In the genomic region with DNA sequence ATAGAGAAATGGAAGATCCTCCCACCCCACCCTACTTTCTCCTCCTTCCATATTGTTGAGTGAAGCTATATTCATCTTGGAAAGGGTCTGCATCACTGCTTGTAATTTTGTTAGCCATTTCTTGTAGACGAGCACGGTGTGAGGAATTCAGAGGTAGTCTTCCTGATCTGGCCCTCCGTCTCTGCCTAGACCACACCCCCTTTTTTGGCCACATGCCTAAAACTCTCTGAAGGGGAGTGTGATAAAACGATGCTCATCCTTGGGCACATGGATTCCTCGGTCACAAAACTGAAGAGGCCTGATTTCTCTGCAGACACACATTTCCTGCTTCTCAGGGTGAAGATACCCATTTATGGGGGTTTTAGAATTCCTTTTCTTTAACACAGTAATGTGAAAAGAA, we compare ENCODE assay signal across 18 cellular contexts.
DNase-seq lines count a peak whose midpoint lies in the region; ATAC-seq and TF ChIP-seq lines count a peak whose summit lies in the region.
"Had no signal": no experiment of that assay in that cellular context is flagged by ENCODE, and none has a peak within 500 bp of the region (broad histone marks: within the 10 kb centered on the region; RNA-seq: fewer than 3 reads in every experiment).

No MANE protein-coding gene starts in this region.

- peak; percentile 48 for DNase-seq in BE2C
- DNase-seq in activated naive CD8-positive, alpha-beta T cell treated with anti-CD3 and anti-CD28 coated beads for 36 hours, result no peak
- no peak for DNase-seq in HEK293T (ENCODE audit: extremely low spot score)
- DNase-seq in activated T-helper 2 cell treated with anti-CD3 and anti-CD28 coated beads, Interferon-gamma antibody, Interleukin-2, Interleukin-4, amounts not matched to agents 10 μg/mL and 5 μg/mL and 100 μg/mL, durations not matched to agents 14 hours and 24 hours and 36 hours (ENCODE audit: low spot score), result no peak
- DNase-seq: Caco-2; CD4-positive, CD25-positive, alpha-beta regulatory T cell; DMS53; HCEC 1CT; MV-4-11; NCI-H1417; NCI-H187 treated with DMSO at 0.1 percent for 48 hours; NCI-H2171 treated with DMSO at 0.1 percent for 48 hours; PC-3; SW 1271 had no signal

- H3K4me3 Mint-ChIP-seq in IgD-negative memory B cell (peak overlapping the region in 3 of 4 donors; percentile 9 to 50 (median 21)), brain (peak overlapping the region; percentile 88 to 99 (median 93)), nephron (peak overlapping the region; percentile 20 to 78 (median 56))
- no peak overlapping the region for H3K4me3 Mint-ChIP-seq in activated naive CD8-positive, alpha-beta T cell treated with anti-CD3 and anti-CD28 coated beads for 36 hours
- H3K4me3 Mint-ChIP-seq in activated T-helper 2 cell treated with anti-CD3 and anti-CD28 coated beads, Interferon-gamma antibody, Interleukin-2, Interleukin-4, amounts not matched to agents 10 μg/mL and 5 μg/mL and 100 μg/mL, durations not matched to agents 14 hours and 24 hours and 36 hours (ENCODE audit: low read depth), result no peak overlapping the region
- H3K4me3 Mint-ChIP-seq: CD4-positive, CD25-positive, alpha-beta regulatory T cell had no signal

- intact Hi-C loops in activated T-helper 2 cell treated with anti-CD3 and anti-CD28 coated beads, Interferon-gamma antibody, Interleukin-2, Interleukin-4, amounts not matched to agents 10 μg/mL and 5 μg/mL and 100 μg/mL, durations not matched to agents 14 hours and 24 hours and 36 hours (cut with micrococcal nuclease), result loop anchor here (2.0 kb wide), 1 partner anchor 183 kb away; the partner anchor contains the start of genes LARP7 and ZGRF1

- H3K36me3 Mint-ChIP-seq in IgD-negative memory B cell, result no peaks in the 10 kb centered on the region
- peaks cover 31% of the 10 kb centered on the region for H3K36me3 Mint-ChIP-seq in brain
- H3K36me3 Mint-ChIP-seq in nephron (ENCODE audit: low read depth), result no peaks in the 10 kb centered on the region
- H3K36me3 Mint-ChIP-seq in activated naive CD8-positive, alpha-beta T cell treated with anti-CD3 and anti-CD28 coated beads for 36 hours, result no peaks in the 10 kb centered on the region
- H3K36me3 Mint-ChIP-seq in activated T-helper 2 cell treated with anti-CD3 and anti-CD28 coated beads, Interferon-gamma antibody, Interleukin-2, Interleukin-4, amounts not matched to agents 10 μg/mL and 5 μg/mL and 100 μg/mL, durations not matched to agents 14 hours and 24 hours and 36 hours (ENCODE audit: low read depth), result no peaks in the 10 kb centered on the region
- H3K36me3 Mint-ChIP-seq: CD4-positive, CD25-positive, alpha-beta regulatory T cell had no signal

- no peaks in the 10 kb centered on the region for H3K9me3 ChIP-seq in BE2C
- H3K9me3 ChIP-seq: Caco-2 had no signal

- no peaks in the 10 kb centered on the region for H3K27me3 ChIP-seq in BE2C

- TF ChIP-seq CTCF in BE2C (IDR thresholded peaks at IDR 0.05; ENCODE audit: low read depth, low read length) (no peak), brain (conservative IDR thresholded peaks at IDR 0.05) (no peak), nephron (IDR thresholded peaks at IDR 0.05; ENCODE audit: unreplicated experiment in 3 of 3) (no peak)

- POLR2A ChIA-PET in HEK293T (lab: Yijun Ruan, JAX), result no interaction called here

- H3K4me1 Mint-ChIP-seq in IgD-negative memory B cell, result peaks cover 0 to 11% (median 4%) of the 10 kb centered on the region in 3 donors
- H3K4me1 Mint-ChIP-seq in brain, result peaks cover 59% of the 10 kb centered on the region
- H3K4me1 Mint-ChIP-seq in nephron, result peaks cover 41% of the 10 kb centered on the region
- H3K4me1 Mint-ChIP-seq in activated naive CD8-positive, alpha-beta T cell treated with anti-CD3 and anti-CD28 coated beads for 36 hours, result peaks cover 15% of the 10 kb centered on the region
- peaks cover 16% of the 10 kb centered on the region for H3K4me1 Mint-ChIP-seq in activated T-helper 2 cell treated with anti-CD3 and anti-CD28 coated beads, Interferon-gamma antibody, Interleukin-2, Interleukin-4, amounts not matched to agents 10 μg/mL and 5 μg/mL and 100 μg/mL, durations not matched to agents 14 hours and 24 hours and 36 hours (ENCODE audit: low read depth)

- H3K9me3 Mint-ChIP-seq in IgD-negative memory B cell, result no peaks in the 10 kb centered on the region
- H3K9me3 Mint-ChIP-seq in brain, result peaks cover 0 to 9% (median 8%) of the 10 kb centered on the region in 5 experiments
- no peaks in the 10 kb centered on the region for H3K9me3 Mint-ChIP-seq in nephron
- no peaks in the 10 kb centered on the region for H3K9me3 Mint-ChIP-seq in activated naive CD8-positive, alpha-beta T cell treated with anti-CD3 and anti-CD28 coated beads for 36 hours
- no peaks in the 10 kb centered on the region for H3K9me3 Mint-ChIP-seq in activated T-helper 2 cell treated with anti-CD3 and anti-CD28 coated beads, Interferon-gamma antibody, Interleukin-2, Interleukin-4, amounts not matched to agents 10 μg/mL and 5 μg/mL and 100 μg/mL, durations not matched to agents 14 hours and 24 hours and 36 hours

- no peak for ATAC-seq in GM19452 (IDR thresholded peaks at IDR 0.05; ENCODE audit: unreplicated experiment)
- ATAC-seq: PC-3 had no signal

- H3K27ac Mint-ChIP-seq in IgD-negative memory B cell, result peak overlapping the region in 1 of 3 donors; percentile 9
- peak overlapping the region in 4 of 5 experiments; percentile 97 to 99 (median 98) for H3K27ac Mint-ChIP-seq in brain
- no peak overlapping the region for H3K27ac Mint-ChIP-seq in nephron
- no peak overlapping the region for H3K27ac Mint-ChIP-seq in activated naive CD8-positive, alpha-beta T cell treated with anti-CD3 and anti-CD28 coated beads for 36 hours
- no peak overlapping the region for H3K27ac Mint-ChIP-seq in activated T-helper 2 cell treated with anti-CD3 and anti-CD28 coated beads, Interferon-gamma antibody, Interleukin-2, Interleukin-4, amounts not matched to agents 10 μg/mL and 5 μg/mL and 100 μg/mL, durations not matched to agents 14 hours and 24 hours and 36 hours
- H3K27ac Mint-ChIP-seq: CD4-positive, CD25-positive, alpha-beta regulatory T cell had no signal

- H3K4me3 ChIP-seq in BE2C (ENCODE audit: low read depth, low read length), result peak overlapping the region; percentile 96

- CTCF ChIA-PET in HEK293T (lab: Yijun Ruan, JAX), result no interaction called here

- peaks cover 6% of the 10 kb centered on the region for H3K4me1 ChIP-seq in BE2C
- H3K4me1 ChIP-seq: Caco-2 had no signal

- H3K27me3 Mint-ChIP-seq in IgD-negative memory B cell (no peaks in the 10 kb centered on the region), brain (peaks cover 18% of the 10 kb centered on the region), nephron (ENCODE audit: low read depth) (no peaks in the 10 kb centered on the region)
- peaks cover 39% of the 10 kb centered on the region for H3K27me3 Mint-ChIP-seq in activated naive CD8-positive, alpha-beta T cell treated with anti-CD3 and anti-CD28 coated beads for 36 hours
- H3K27me3 Mint-ChIP-seq in activated T-helper 2 cell treated with anti-CD3 and anti-CD28 coated beads, Interferon-gamma antibody, Interleukin-2, Interleukin-4, amounts not matched to agents 10 μg/mL and 5 μg/mL and 100 μg/mL, durations not matched to agents 14 hours and 24 hours and 36 hours (ENCODE audit: low read depth), result peaks cover 5% of the 10 kb centered on the region

- peaks cover 5% of the 10 kb centered on the region for H3K36me3 ChIP-seq in BE2C

TF ChIP-seq in HEK293T, 16 proteins besides CTCF, POLR2A, EP300 and RAD21:
- no peak for TF ChIP-seq NFRKB (IDR thresholded peaks at IDR 0.05)
- TF ChIP-seq FOXK2 (IDR thresholded peaks at IDR 0.05), result no peak
- no peak for TF ChIP-seq LEF1 (IDR thresholded peaks at IDR 0.05; ENCODE audit: borderline replicate concordance)
- TF ChIP-seq ARNT (IDR thresholded peaks at IDR 0.05), result no peak
- TF ChIP-seq FOXM1 (IDR thresholded peaks at IDR 0.05; ENCODE audit: borderline replicate concordance), result no peak
- no peak for TF ChIP-seq SUZ12 (IDR thresholded peaks at IDR 0.05)
- no peak for TF ChIP-seq SP1 (IDR thresholded peaks at IDR 0.05)
- TF ChIP-seq BHLHE40 (IDR thresholded peaks at IDR 0.05; ENCODE audit: borderline replicate concordance), result no peak
- no peak for TF ChIP-seq ZNF384 (IDR thresholded peaks at IDR 0.05)
- TF ChIP-seq L3MBTL2 (conservative IDR thresholded peaks at IDR 0.05), result no peak
- TF ChIP-seq CTBP1 (IDR thresholded peaks at IDR 0.05; ENCODE audit: borderline replicate concordance), result no peak
- TF ChIP-seq ELF4 (IDR thresholded peaks at IDR 0.05), result no peak
- TF ChIP-seq HDGF (IDR thresholded peaks at IDR 0.05; ENCODE audit: borderline replicate concordance), result no peak
- TF ChIP-seq, protein P1, sequence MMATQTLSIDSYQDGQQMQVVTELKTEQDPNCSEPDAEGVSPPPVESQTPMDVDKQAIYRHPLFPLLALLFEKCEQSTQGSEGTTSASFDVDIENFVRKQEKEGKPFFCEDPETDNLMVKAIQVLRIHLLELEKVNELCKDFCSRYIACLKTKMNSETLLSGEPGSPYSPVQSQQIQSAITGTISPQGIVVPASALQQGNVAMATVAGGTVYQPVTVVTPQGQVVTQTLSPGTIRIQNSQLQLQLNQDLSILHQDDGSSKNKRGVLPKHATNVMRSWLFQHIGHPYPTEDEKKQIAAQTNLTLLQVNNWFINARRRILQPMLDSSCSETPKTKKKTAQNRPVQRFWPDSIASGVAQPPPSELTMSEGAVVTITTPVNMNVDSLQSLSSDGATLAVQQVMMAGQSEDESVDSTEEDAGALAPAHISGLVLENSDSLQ (IDR thresholded peaks at IDR 0.05), result no peak
- no peak for TF ChIP-seq TARDBP (IDR thresholded peaks at IDR 0.05)

Comparison
In these comparisons a context has a peak if more than half of its experiments do, and no peak if none do; other contexts are left out.
1. H3K27ac Mint-ChIP-seq: peak in brain (4 of 5); none in nephron (0 of 3), activated naive CD8-positive, alpha-beta T cell treated with anti-CD3 and anti-CD28 coated beads for 36 hours (single experiment) and activated T-helper 2 cell treated with anti-CD3 and anti-CD28 coated beads, Interferon-gamma antibody, Interleukin-2, Interleukin-4, amounts not matched to agents 10 μg/mL and 5 μg/mL and 100 μg/mL, durations not matched to agents 14 hours and 24 hours and 36 hours (single experiment).
2. H3K4me3 Mint-ChIP-seq: peak in IgD-negative memory B cell (3 of 4), brain (5 of 5) and nephron (3 of 3); none in activated naive CD8-positive, alpha-beta T cell treated with anti-CD3 and anti-CD28 coated beads for 36 hours (single experiment) and activated T-helper 2 cell treated with anti-CD3 and anti-CD28 coated beads, Interferon-gamma antibody, Interleukin-2, Interleukin-4, amounts not matched to agents 10 μg/mL and 5 μg/mL and 100 μg/mL, durations not matched to agents 14 hours and 24 hours and 36 hours (single experiment).